ENCODE assay signal across 8 cellular contexts in the genomic region with DNA sequence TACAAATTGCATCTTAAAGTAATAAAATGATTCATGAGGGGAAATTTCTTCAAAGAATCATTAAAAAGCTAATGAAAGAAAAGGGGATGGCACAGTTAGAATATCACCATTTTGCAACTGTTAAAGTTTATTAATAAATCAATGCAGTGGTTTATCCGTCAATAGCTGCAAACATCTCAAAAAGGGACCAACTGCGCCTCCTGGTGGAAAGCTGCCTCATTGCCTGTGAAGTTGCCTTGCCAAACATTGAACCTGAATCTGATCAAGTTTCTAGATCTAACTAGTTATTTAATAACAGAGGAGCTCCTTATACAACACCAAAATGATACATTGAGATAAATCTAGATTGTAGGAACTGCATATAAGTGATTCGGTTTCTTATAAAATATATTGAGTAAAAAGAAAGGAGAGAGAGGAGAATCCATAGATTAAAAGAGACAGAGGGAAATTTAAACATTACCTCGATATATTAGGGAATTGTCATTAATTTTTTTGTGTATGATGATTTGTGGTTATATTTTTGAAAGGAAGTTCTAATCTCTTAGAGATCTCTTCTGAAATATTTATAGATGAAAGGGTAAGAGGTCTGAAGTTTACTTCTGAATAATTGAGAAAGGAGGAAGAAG. TPM values are rescaled to one million over a fixed set of nuclear protein-coding genes. Genes with fewer than 3 reads are reported as not detected.
DNase-seq lines count a peak whose midpoint lies in the region; ATAC-seq, FAIRE-seq and TF ChIP-seq lines count a peak whose summit lies in the region.

No MANE protein-coding gene starts in this region.

- ATAC-seq in foreskin keratinocyte: peak; percentile 64
- ATAC-seq in pancreas: peak; percentile 58 to 88 (median 80)

- H3K9me3 Mint-ChIP-seq in activated T-helper 2 cell treated with anti-CD3 and anti-CD28 coated beads, Interferon-gamma antibody, Interleukin-2, Interleukin-4, amounts not matched to agents 10 μg/mL and 5 μg/mL and 100 μg/mL, durations not matched to agents 14 hours and 24 hours and 36 hours: no peaks in the 10 kb centered on the region

- no peaks in the 10 kb centered on the region for H3K36me3 Mint-ChIP-seq in activated T-helper 2 cell treated with anti-CD3 and anti-CD28 coated beads, Interferon-gamma antibody, Interleukin-2, Interleukin-4, amounts not matched to agents 10 μg/mL and 5 μg/mL and 100 μg/mL, durations not matched to agents 14 hours and 24 hours and 36 hours (ENCODE audit: low read depth)

- no peak overlapping the region for H3K27ac Mint-ChIP-seq in activated T-helper 2 cell treated with anti-CD3 and anti-CD28 coated beads, Interferon-gamma antibody, Interleukin-2, Interleukin-4, amounts not matched to agents 10 μg/mL and 5 μg/mL and 100 μg/mL, durations not matched to agents 14 hours and 24 hours and 36 hours

- FAIRE-seq in pancreas (lab: Jason Lieb, UNC): peak; percentile 90

- peaks cover 6% of the 10 kb centered on the region for H3K27me3 ChIP-seq in foreskin keratinocyte
- H3K27me3 ChIP-seq in pancreas: no peaks in the 10 kb centered on the region
- no peaks in the 10 kb centered on the region for H3K27me3 ChIP-seq in transverse colon

- TF ChIP-seq EP300 in transverse colon (IDR thresholded peaks at IDR 0.05; ENCODE audit: low read depth): no peak

- TF ChIP-seq CTCF in GM12872 (IDR thresholded peaks at IDR 0.05; ENCODE audit: insufficient read depth, low read depth, low read length): peak; percentile 94
- TF ChIP-seq CTCF in foreskin keratinocyte (conservative IDR thresholded peaks at IDR 0.05): peak; percentile 79
- TF ChIP-seq CTCF in pancreas (IDR thresholded peaks at IDR 0.05): peak; percentile 53 to 90 (median 84)
- TF ChIP-seq CTCF in transverse colon (IDR thresholded peaks at IDR 0.05): peak; percentile 77 to 92 (median 88)

- peak; percentile 30 for DNase-seq in HT1080 (ENCODE audit: low read depth)
- peak; percentile 59 for DNase-seq in RKO (ENCODE audit: low spot score)
- DNase-seq in activated T-helper 2 cell treated with anti-CD3 and anti-CD28 coated beads, Interferon-gamma antibody, Interleukin-2, Interleukin-4, amounts not matched to agents 10 μg/mL and 5 μg/mL and 100 μg/mL, durations not matched to agents 14 hours and 24 hours and 36 hours (ENCODE audit: low spot score): peak; percentile 53
- DNase-seq in foreskin keratinocyte: peak in 1 of 2 donors; percentile 15
- peak; percentile 54 to 87 (median 66) for DNase-seq in pancreas
- DNase-seq in transverse colon: peak; percentile 74
- no peak for DNase-seq in 8988T

- peaks cover 7% of the 10 kb centered on the region for H3K4me1 Mint-ChIP-seq in activated T-helper 2 cell treated with anti-CD3 and anti-CD28 coated beads, Interferon-gamma antibody, Interleukin-2, Interleukin-4, amounts not matched to agents 10 μg/mL and 5 μg/mL and 100 μg/mL, durations not matched to agents 14 hours and 24 hours and 36 hours (ENCODE audit: low read depth)

- no peaks in the 10 kb centered on the region for H3K36me3 ChIP-seq in pancreas
- H3K36me3 ChIP-seq in transverse colon: no peaks in the 10 kb centered on the region

- in situ Hi-C loops in transverse colon (cut with MboI; ENCODE audit: low pct_ligation_motif_present in 1 of 4, low pct_unique_long_range_greater_than_20kb in 1 of 4, low sequenced_read_pairs in 3 of 4): loop anchor here (5.0 to 25.0 kb wide), 6 partner anchors 195 to 395 kb away; partner anchors contain the start of gene ACO1 (in 3 of the 4)

- no peak for TF ChIP-seq POLR2A in transverse colon (IDR thresholded peaks at IDR 0.05)

- no peak overlapping the region for H3K4me3 Mint-ChIP-seq in activated T-helper 2 cell treated with anti-CD3 and anti-CD28 coated beads, Interferon-gamma antibody, Interleukin-2, Interleukin-4, amounts not matched to agents 10 μg/mL and 5 μg/mL and 100 μg/mL, durations not matched to agents 14 hours and 24 hours and 36 hours (ENCODE audit: low read depth)

- H3K27ac ChIP-seq in foreskin keratinocyte (no peak overlapping the region), pancreas (no peak overlapping the region), transverse colon (no peak overlapping the region)

- 13 to 15% methylated on average over 4 of the region's 4 CpGs for whole genome bisulfite sequencing in pancreas, 2 donors
- WGBS in transverse colon (ENCODE audit: low coverage in 1 of 2), 2 donors: 14 to 18% methylated on average over 4 of the region's 4 CpGs

- H3K9me3 ChIP-seq in pancreas: no peaks in the 10 kb centered on the region
- H3K9me3 ChIP-seq in transverse colon: no peaks in the 10 kb centered on the region

- no peak overlapping the region for H3K4me3 ChIP-seq in pancreas
- H3K4me3 ChIP-seq in transverse colon: no peak overlapping the region

- H3K4me1 ChIP-seq in foreskin keratinocyte: no peaks in the 10 kb centered on the region
- no peaks in the 10 kb centered on the region for H3K4me1 ChIP-seq in pancreas
- no peaks in the 10 kb centered on the region for H3K4me1 ChIP-seq in transverse colon

- peaks cover 23% of the 10 kb centered on the region for H3K27me3 Mint-ChIP-seq in activated T-helper 2 cell treated with anti-CD3 and anti-CD28 coated beads, Interferon-gamma antibody, Interleukin-2, Interleukin-4, amounts not matched to agents 10 μg/mL and 5 μg/mL and 100 μg/mL, durations not matched to agents 14 hours and 24 hours and 36 hours (ENCODE audit: low read depth)

- intact Hi-C loops in activated T-helper 2 cell treated with anti-CD3 and anti-CD28 coated beads, Interferon-gamma antibody, Interleukin-2, Interleukin-4, amounts not matched to agents 10 μg/mL and 5 μg/mL and 100 μg/mL, durations not matched to agents 14 hours and 24 hours and 36 hours (cut with micrococcal nuclease): loop anchor here (1.0 to 5.0 kb wide), 3 partner anchors 38 to 389 kb away; no protein-coding TSS in a partner anchor
- intact Hi-C loops in pancreas (cut with DNase I): loop anchor here (5.0 to 10.0 kb wide), 6 partner anchors 145 to 392 kb away; partner anchors contain the start of gene ACO1 (in 1 of the 3)
- intact Hi-C loops in transverse colon (cut with DNase I; ENCODE audit: low total_unique reads): loop anchor here (10.0 kb wide), 1 partner anchor 385 kb away; no protein-coding TSS in a partner anchor

RNA-seq across cellular contexts. Expression of gene NDUFB6, which starts 6.9 kb away (rescaled TPM):
- 101 and 142 TPM in 2 replicates for total RNA-seq in HT1080 (2014; rRNA removed; shearing (Covaris generic))
- 125 and 127 TPM in 2 replicates for polyA plus RNA-seq in HT1080 (2015; cell fraction: cytosol; rRNA removed)
- polyA plus RNA-seq in HT1080 (2015; cell fraction: nucleus; rRNA removed): 55.5 and 66.4 TPM in 2 replicates
- total RNA-seq in activated T-helper 2 cell treated with anti-CD3 and anti-CD28 coated beads, Interferon-gamma antibody, Interleukin-2, Interleukin-4, amounts not matched to agents 10 μg/mL and 5 μg/mL and 100 μg/mL, durations not matched to agents 14 hours and 24 hours and 36 hours: 43.9 and 47.4 TPM in 2 replicates
- total RNA-seq in foreskin keratinocyte (56.9 and 57.8 TPM in 2 replicates), pancreas (10 to 100 TPM; 11.3 to 21.2 (median 16.3) TPM), transverse colon (10 to 100 TPM; 10.5 to 42.7 (median 24.3) TPM)
- polyA plus RNA-seq in foreskin keratinocyte (88.2 and 100 TPM in 2 replicates), pancreas (10 to 100 TPM; 12.6 to 29.5 TPM)

RNA-seq across cellular contexts. Expression of gene TOPORS, which starts 27.4 kb away (rescaled TPM):
- 20.8 and 27.0 TPM in 2 replicates for total RNA-seq in HT1080 (2014; rRNA removed; shearing (Covaris generic))
- polyA plus RNA-seq in HT1080 (2015; cell fraction: cytosol; rRNA removed): 12.2 and 15.1 TPM in 2 replicates
- polyA plus RNA-seq in HT1080 (2015; cell fraction: nucleus; rRNA removed): 29.8 and 29.9 TPM in 2 replicates
- total RNA-seq in activated T-helper 2 cell treated with anti-CD3 and anti-CD28 coated beads, Interferon-gamma antibody, Interleukin-2, Interleukin-4, amounts not matched to agents 10 μg/mL and 5 μg/mL and 100 μg/mL, durations not matched to agents 14 hours and 24 hours and 36 hours: 15.7 and 16.2 TPM in 2 replicates
- total RNA-seq in foreskin keratinocyte (19.5 and 20.3 TPM in 2 replicates), pancreas (1 to 10 TPM; 4.3 to 9.0 (median 4.8) TPM), transverse colon (10 to 100 TPM; 14.5 to 26.5 (median 18.4) TPM)
- polyA plus RNA-seq in foreskin keratinocyte (4.1 and 5.3 TPM in 2 replicates), pancreas (1 to 10 TPM; 3.0 to 5.5 TPM)

RNA-seq across cellular contexts. Expression of gene SMIM27, which starts 27.7 kb away (rescaled TPM):
- 9.2 and 12.1 TPM in 2 replicates for total RNA-seq in HT1080 (2014; rRNA removed; shearing (Covaris generic))
- 2.9 and 5.2 TPM in 2 replicates for polyA plus RNA-seq in HT1080 (2015; cell fraction: cytosol; rRNA removed)
- 0.60 and 1.9 TPM in 2 replicates for polyA plus RNA-seq in HT1080 (2015; cell fraction: nucleus; rRNA removed)
- total RNA-seq in activated T-helper 2 cell treated with anti-CD3 and anti-CD28 coated beads, Interferon-gamma antibody, Interleukin-2, Interleukin-4, amounts not matched to agents 10 μg/mL and 5 μg/mL and 100 μg/mL, durations not matched to agents 14 hours and 24 hours and 36 hours: 14.2 and 15.5 TPM in 2 replicates
- total RNA-seq in foreskin keratinocyte (7.8 and 9.6 TPM in 2 replicates), pancreas (10 to 100 TPM in 1 of 6 donors, 1 to 10 TPM in 5; 3.5 to 10.7 (median 6.9) TPM), transverse colon (1 to 10 TPM; 2.0 to 7.5 (median 3.8) TPM)
- polyA plus RNA-seq in foreskin keratinocyte (10.0 and 13.3 TPM in 2 replicates), pancreas (10 to 100 TPM in 1 of 2 donors, 1 to 10 TPM in 1; 5.1 to 14.4 TPM)

RNA-seq across cellular contexts. Expression of gene RIGI, which starts 53.8 kb away (rescaled TPM):
- total RNA-seq in HT1080 (2014; rRNA removed; shearing (Covaris generic)): 7.3 TPM in 2 replicates
- 5.1 and 6.0 TPM in 2 replicates for polyA plus RNA-seq in HT1080 (2015; cell fraction: cytosol; rRNA removed)
- 14.6 and 15.9 TPM in 2 replicates for polyA plus RNA-seq in HT1080 (2015; cell fraction: nucleus; rRNA removed)
- 4.8 and 5.0 TPM in 2 replicates for total RNA-seq in activated T-helper 2 cell treated with anti-CD3 and anti-CD28 coated beads, Interferon-gamma antibody, Interleukin-2, Interleukin-4, amounts not matched to agents 10 μg/mL and 5 μg/mL and 100 μg/mL, durations not matched to agents 14 hours and 24 hours and 36 hours
- total RNA-seq in foreskin keratinocyte (23.4 and 30.2 TPM in 2 replicates), pancreas (10 to 100 TPM in 1 of 6 donors, 1 to 10 TPM in 5; 2.1 to 10.6 (median 4.1) TPM), transverse colon (10 to 100 TPM; 12.7 to 38.9 (median 21.1) TPM)
- polyA plus RNA-seq in foreskin keratinocyte (8.7 and 10.4 TPM in 2 replicates), pancreas (1 to 10 TPM; 2.4 to 4.0 TPM)

RNA-seq across cellular contexts. Expression of gene TAF1L, which starts 55.6 kb away (rescaled TPM):
- total RNA-seq in HT1080 (2014; rRNA removed; shearing (Covaris generic)): not detected in 2 replicates
- not detected in 2 replicates for polyA plus RNA-seq in HT1080 (2015; cell fraction: cytosol; rRNA removed)
- 0.03 TPM in 1 of 2 replicates, not detected in the other for polyA plus RNA-seq in HT1080 (2015; cell fraction: nucleus; rRNA removed)
- total RNA-seq in activated T-helper 2 cell treated with anti-CD3 and anti-CD28 coated beads, Interferon-gamma antibody, Interleukin-2, Interleukin-4, amounts not matched to agents 10 μg/mL and 5 μg/mL and 100 μg/mL, durations not matched to agents 14 hours and 24 hours and 36 hours: not detected in 2 replicates
- not detected in 2 replicates for total RNA-seq in foreskin keratinocyte
- not detected in 2 replicates for polyA plus RNA-seq in foreskin keratinocyte
- under 1 TPM in 2 of 6 donors, not detected in 4; 0.03 to 0.04 TPM for total RNA-seq in pancreas
- under 1 TPM in 1 of 2 donors, not detected in 1; 0.04 TPM for polyA plus RNA-seq in pancreas
- total RNA-seq in transverse colon: not detected
